Comparison of ENCODE assay signal across 19 cellular contexts in the genomic region with DNA sequence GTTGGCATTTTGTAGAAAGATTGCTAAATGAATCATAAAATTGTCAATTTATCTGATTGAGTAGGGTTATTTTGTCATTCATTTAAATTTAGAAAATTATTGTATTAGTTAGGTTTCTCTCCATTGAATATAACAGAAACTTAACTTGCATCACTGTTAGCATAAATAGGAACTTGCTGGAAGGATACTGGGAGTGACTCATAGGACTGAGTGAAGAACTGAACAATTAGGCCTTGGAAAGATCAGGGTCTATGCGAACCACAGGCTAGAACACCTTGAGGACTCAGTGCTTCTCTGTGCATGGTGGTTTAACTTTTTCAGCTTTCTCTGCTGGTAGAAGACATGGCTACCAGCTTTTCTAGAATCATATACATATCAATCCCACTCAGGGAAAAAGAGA.
"Had no signal": no experiment of that assay in that cellular context is flagged by ENCODE, and none has a peak within 500 bp of the region (broad histone marks: within the 10 kb centered on the region; RNA-seq: fewer than 3 reads in every experiment).

No MANE protein-coding gene starts in this region.

- ATAC-seq: natural killer cell; stimulated activated naive CD8-positive, alpha-beta T cell treated with anti-CD3 and anti-CD28 coated beads, Interleukin-15, Interleukin-2, amounts not matched to agents 100 U/mL and 50 U/mL, for 24 hours; WTC11 had no signal

- H3K4me3 Mint-ChIP-seq: activated naive CD8-positive, alpha-beta T cell treated with anti-CD3 and anti-CD28 coated beads for 36 hours; natural killer cell; WTC11 had no signal

- H3K27ac Mint-ChIP-seq: activated naive CD8-positive, alpha-beta T cell treated with anti-CD3 and anti-CD28 coated beads for 36 hours; natural killer cell; WTC11 had no signal

- H3K36me3 Mint-ChIP-seq: activated naive CD8-positive, alpha-beta T cell treated with anti-CD3 and anti-CD28 coated beads for 36 hours; natural killer cell; WTC11 had no signal

- H3K4me1 Mint-ChIP-seq: WTC11 had no signal

- H3K27me3 ChIP-seq: neutrophil, ovary, right atrium auricular region, upper lobe of left lung had no signal

- H3K36me3 ChIP-seq: left ventricle myocardium inferior, neutrophil, ovary, prostate gland, right atrium auricular region, upper lobe of left lung had no signal

- H3K9me3 ChIP-seq: left ventricle myocardium inferior, neutrophil, ovary, prostate gland, right atrium auricular region, upper lobe of left lung had no signal

- DNase-seq: activated CD4-positive, alpha-beta T cell treated with anti-CD3 and anti-CD28 coated beads, Interleukin-2, amount 50 U/mL, for 48 hours; activated naive CD4-positive, alpha-beta T cell treated with Interleukin-2 at 50 U/mL for 16 hours; activated naive CD8-positive, alpha-beta T cell treated with anti-CD3 and anti-CD28 coated beads for 36 hours; activated T-cell treated with anti-CD3 and anti-CD28 coated beads, Interleukin-2, amount 50 U/mL, for 48 hours; erythroblast; hippocampal formation; left ventricle myocardium inferior; midbrain; natural killer cell; ovary; stimulated activated CD4-positive, alpha-beta T cell treated with anti-CD3 and anti-CD28 coated beads, Interleukin-4, amount 100 ng/mL, for 4 hours; stimulated activated naive CD8-positive, alpha-beta T cell treated with anti-CD3 and anti-CD28 coated beads, Interleukin-15, Interleukin-2, amounts not matched to agents 100 U/mL and 50 U/mL, for 24 hours; T-helper 9 cell; upper lobe of left lung had no signal

- H3K27ac ChIP-seq: coronary artery, left ventricle myocardium inferior, neutrophil, ovary, prostate gland, right atrium auricular region, upper lobe of left lung had no signal

- H3K4me1 ChIP-seq: prostate gland, right atrium auricular region had no signal

- H3K9me3 Mint-ChIP-seq: activated naive CD8-positive, alpha-beta T cell treated with anti-CD3 and anti-CD28 coated beads for 36 hours had no signal

- H3K4me3 ChIP-seq: coronary artery, left ventricle myocardium inferior, ovary, prostate gland, right atrium auricular region, upper lobe of left lung had no signal
